Comparison of ENCODE assay signal across 1 cellular context in genomic region chrX:130184168-130184567, GRCh38.
TF ChIP-seq lines count a peak whose summit lies in the region.

No MANE protein-coding gene starts in this region.

TF ChIP-seq in GM12891, 5 proteins besides CTCF, POLR2A, EP300 and RAD21:
- TF ChIP-seq POU2F2 (IDR thresholded peaks at IDR 0.05; ENCODE audit: low read depth, low read length) (no peak), SPI1 (IDR thresholded peaks at IDR 0.05; ENCODE audit: low read depth, low read length) (no peak), POLR2AphosphoS5 (IDR thresholded peaks at IDR 0.05; ENCODE audit: low read depth, low read length) (no peak)
